ENCODE assay signal across 15 cellular contexts in genomic region chr15:71788646-71789579, GRCh38. TPM values are rescaled to one million over a fixed set of nuclear protein-coding genes. Genes with fewer than 3 reads are reported as not detected.
"Had no signal": no experiment of that assay in that cellular context is flagged by ENCODE, and none has a peak within 500 bp of the region (broad histone marks: within the 10 kb centered on the region; RNA-seq: fewer than 3 reads in every experiment).

No MANE protein-coding gene starts in this region.

- H3K27ac ChIP-seq: cardiac muscle cell, right atrium auricular region, spleen had no signal

- H3K27me3 ChIP-seq: cardiac muscle cell, right atrium auricular region had no signal

- H3K4me1 ChIP-seq: right atrium auricular region, spleen had no signal

- H3K4me3 ChIP-seq: cardiac muscle cell, right atrium auricular region, spleen had no signal

- DNase-seq: activated CD4-positive, alpha-beta T cell treated with anti-CD3 and anti-CD28 coated beads, Interleukin-2, amount 50 U/mL, for 48 hours; activated CD4-positive, CD25-positive, alpha-beta regulatory T cell treated with anti-CD3 and anti-CD28 coated beads, Interleukin-2, amount 50 U/mL, for 72 hours; activated naive CD4-positive, alpha-beta T cell; effector CD8-positive, alpha-beta T cell; hippocampal formation; naive thymus-derived CD8-positive, alpha-beta T cell; spleen; stimulated activated CD4-positive, alpha-beta T cell treated with anti-CD3 and anti-CD28 coated beads, Interleukin-2, amount 100 ng/mL, for 24 hours; stimulated activated naive CD8-positive, alpha-beta T cell treated with anti-CD3 and anti-CD28 coated beads, Interleukin-15, Interleukin-2, amounts not matched to agents 100 U/mL and 50 U/mL, for 24 hours; T-helper 2 cell had no signal

- H3K9me3 ChIP-seq: right atrium auricular region, spleen had no signal

- H3K36me3 ChIP-seq: cardiac muscle cell, right atrium auricular region, spleen had no signal

- ATAC-seq: naive thymus-derived CD8-positive, alpha-beta T cell; stimulated activated naive CD8-positive, alpha-beta T cell treated with anti-CD3 and anti-CD28 coated beads, Interleukin-15, Interleukin-2, amounts not matched to agents 100 U/mL and 50 U/mL, for 24 hours had no signal

RNA-seq across cellular contexts. Expression of gene NR2E3, which starts 21.4 kb away (rescaled TPM):
- total RNA-seq: activated T-helper 1 cell treated with anti-CD3 and anti-CD28 coated beads, Interleukin-12 subunit alpha, Interleukin-12 subunit beta, Interleukin-2, Interleukin-4 antibody, amounts not matched to agents 30 ng/mL and 10 ng/mL and 1 ng/mL, durations not matched to agents 14 hours and 24 hours and 36 hours; lower leg skin; naive thymus-derived CD8-positive, alpha-beta T cell; right atrium auricular region; temporal lobe had no signal
- polyA plus RNA-seq: cardiac muscle cell had no signal
